8 cellular contexts compared by ENCODE assay signal in the genomic region with DNA sequence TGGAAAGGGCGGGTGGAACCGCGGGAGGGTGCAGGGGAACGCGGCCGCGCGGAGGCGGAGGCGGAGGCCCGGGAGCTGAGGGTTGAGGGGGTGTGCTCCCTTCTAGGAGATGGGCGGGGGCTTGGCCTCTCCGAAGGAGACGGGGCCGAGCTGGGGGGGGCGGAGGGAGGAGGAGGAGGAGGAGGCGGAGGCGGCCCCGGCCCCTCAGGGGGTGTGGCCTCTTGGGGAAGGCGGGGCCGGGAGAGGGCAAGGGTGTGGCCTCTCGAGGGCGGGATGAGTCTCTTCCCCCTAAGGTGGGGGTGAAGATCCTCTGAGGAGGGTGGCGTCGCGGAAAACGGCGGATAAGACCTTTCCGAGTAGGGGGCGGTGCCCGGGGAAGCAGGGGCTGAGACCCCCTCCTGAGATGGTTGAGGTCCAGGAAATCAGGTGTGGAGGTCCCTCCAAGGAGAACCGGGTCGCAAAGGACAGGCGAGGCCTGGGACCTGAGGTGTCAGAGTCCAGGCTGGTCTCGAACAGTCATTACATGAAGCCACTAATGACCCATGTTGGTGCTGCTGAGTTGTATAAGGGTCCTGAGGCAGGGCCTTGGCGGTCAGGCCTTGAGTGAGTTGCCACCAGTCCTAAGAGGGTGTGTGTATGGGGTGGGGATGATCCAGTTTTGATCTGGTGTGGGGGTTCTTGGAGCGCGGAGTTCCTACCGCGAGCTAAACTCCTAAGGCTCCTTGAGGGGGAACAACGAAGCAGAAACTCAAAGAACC. TPM values are rescaled to one million over a fixed set of nuclear protein-coding genes. Genes with fewer than 3 reads are reported as not detected.
DNase-seq lines count a peak whose midpoint lies in the region; ATAC-seq, FAIRE-seq and TF ChIP-seq lines count a peak whose summit lies in the region.

No MANE protein-coding gene starts in this region.

- intact Hi-C loops in testis (cut with DNase I; ENCODE audit: low total_unique reads): no loop called here

- ATAC-seq in GM21526 (IDR thresholded peaks at IDR 0.05; ENCODE audit: low FRiP score, unreplicated experiment): peak; percentile 21

- peak overlapping the region; percentile 96 to 98 for H3K27ac ChIP-seq in testis

- CTCF ChIA-PET in activated naive CD4-positive, alpha-beta T cell treated with anti-CD3 and anti-CD28 coated beads, Interleukin-2, amount 10 ng/mL, durations not matched to agents 7 days and 5 days (lab: Charles Lee): interaction anchor here (0.6 to 5.2 kb wide), 9 partner anchors 11 to 89 kb away, joined by 3 to 62 read pairs (median 4); partner anchors contain the start of genes DALRD3, IMPDH2, NDUFAF3 and P4HTM

- 3 to 5% methylated on average over 9 to 39 of the region's 41 CpGs for WGBS in testis, 2 donors

- peak overlapping the region; percentile 74 to 95 for H3K4me3 ChIP-seq in testis

- H3K4me1 ChIP-seq in testis: peaks cover 17% of the 10 kb centered on the region

- H3K4me3 Mint-ChIP-seq in activated naive CD4-positive, alpha-beta T cell treated with anti-CD3 and anti-CD28 coated beads, Interleukin-2, amount 10 ng/mL, durations not matched to agents 7 days and 5 days: peak overlapping the region; percentile 98

- H3K4me1 Mint-ChIP-seq in activated naive CD4-positive, alpha-beta T cell treated with anti-CD3 and anti-CD28 coated beads, Interleukin-2, amount 10 ng/mL, durations not matched to agents 7 days and 5 days: peaks cover 30% of the 10 kb centered on the region

- TF ChIP-seq POLR2A in testis (IDR thresholded peaks at IDR 0.05): no peak

- H3K27ac Mint-ChIP-seq in activated naive CD4-positive, alpha-beta T cell treated with anti-CD3 and anti-CD28 coated beads, Interleukin-2, amount 10 ng/mL, durations not matched to agents 7 days and 5 days: peak overlapping the region; percentile 99

- H3K9me3 ChIP-seq in testis: no peaks in the 10 kb centered on the region

- H3K27me3 Mint-ChIP-seq in activated naive CD4-positive, alpha-beta T cell treated with anti-CD3 and anti-CD28 coated beads, Interleukin-2, amount 10 ng/mL, durations not matched to agents 7 days and 5 days: no peaks in the 10 kb centered on the region

- no peak for FAIRE-seq in D721Med (lab: Jason Lieb, UNC)

- H3K9me3 Mint-ChIP-seq in activated naive CD4-positive, alpha-beta T cell treated with anti-CD3 and anti-CD28 coated beads, Interleukin-2, amount 10 ng/mL, durations not matched to agents 7 days and 5 days: no peaks in the 10 kb centered on the region

- peaks cover 29% of the 10 kb centered on the region for H3K36me3 Mint-ChIP-seq in activated naive CD4-positive, alpha-beta T cell treated with anti-CD3 and anti-CD28 coated beads, Interleukin-2, amount 10 ng/mL, durations not matched to agents 7 days and 5 days

- TF ChIP-seq CTCF in D721Med (IDR thresholded peaks at IDR 0.05; ENCODE audit: insufficient read depth, missing control alignments) (no peak), testis (IDR thresholded peaks at IDR 0.05) (no peak)

- H3K36me3 ChIP-seq in testis (ENCODE audit: low read depth, missing control alignments): no peaks in the 10 kb centered on the region

- H3K27me3 ChIP-seq in testis: no peaks in the 10 kb centered on the region

- DNase-seq in D721Med (ENCODE audit: insufficient read length, low spot score) (peak; percentile 94), HuH-7.5 (ENCODE audit: low spot score) (peak; percentile 77), SK-N-DZ (ENCODE audit: low spot score) (peak; percentile 77), germinal center (ENCODE audit: low spot score) (peak; percentile 88), occipital lobe (lab: John Stamatoyannopoulos, UW) (peak; percentile 67), testis (peak; percentile 93)
- peak; percentile 92 for DNase-seq in activated naive CD4-positive, alpha-beta T cell treated with anti-CD3 and anti-CD28 coated beads, Interleukin-2, amount 10 ng/mL, durations not matched to agents 7 days and 5 days

RNA-seq across cellular contexts. Expression of gene WDR6, which starts 0.8 kb away (rescaled TPM):
- polyA plus RNA-seq in SK-N-DZ (2014; cell fraction: cytosol; rRNA removed): 140 and 186 TPM in 2 replicates
- 518 and 594 TPM in 2 replicates for polyA plus RNA-seq in SK-N-DZ (2014; cell fraction: nucleus; rRNA removed)
- total RNA-seq in occipital lobe (85.6 TPM), testis (100 to 1,000 TPM; 171 to 172 TPM)
- 92.0 TPM for polyA plus RNA-seq in testis (ENCODE audit: insufficient read depth, low read depth, low replicate concordance)

RNA-seq across cellular contexts. Expression of gene DALRD3, which starts 10.4 kb away (rescaled TPM):
- polyA plus RNA-seq in SK-N-DZ (2014; cell fraction: cytosol; rRNA removed): 19.7 and 30.9 TPM in 2 replicates
- 115 and 121 TPM in 2 replicates for polyA plus RNA-seq in SK-N-DZ (2014; cell fraction: nucleus; rRNA removed)
- total RNA-seq in occipital lobe: 47.4 TPM
- 100 to 1,000 TPM in 1 of 2 donors, 10 to 100 TPM in 1; 92.0 to 106 TPM for total RNA-seq in testis
- polyA plus RNA-seq in testis (ENCODE audit: insufficient read depth, low read depth, low replicate concordance): 121 TPM

RNA-seq across cellular contexts. Expression of gene NDUFAF3, which starts 14.0 kb away (rescaled TPM):
- polyA plus RNA-seq in SK-N-DZ (2014; cell fraction: cytosol; rRNA removed): 70.8 and 72.9 TPM in 2 replicates
- polyA plus RNA-seq in SK-N-DZ (2014; cell fraction: nucleus; rRNA removed): 45.8 and 58.3 TPM in 2 replicates
- total RNA-seq in occipital lobe (33.4 TPM), testis (100 to 1,000 TPM; 324 to 416 TPM)
- polyA plus RNA-seq in testis (ENCODE audit: insufficient read depth, low read depth, low replicate concordance): 544 TPM

RNA-seq across cellular contexts. Expression of gene P4HTM, which starts 17.9 kb away (rescaled TPM):
- polyA plus RNA-seq in SK-N-DZ (2014; cell fraction: cytosol; rRNA removed): 19.5 and 19.7 TPM in 2 replicates
- 71.1 and 84.6 TPM in 2 replicates for polyA plus RNA-seq in SK-N-DZ (2014; cell fraction: nucleus; rRNA removed)
- total RNA-seq in occipital lobe (53.0 TPM), testis (100 to 1,000 TPM; 107 to 122 TPM)
- 52.3 TPM for polyA plus RNA-seq in testis (ENCODE audit: insufficient read depth, low read depth, low replicate concordance)

RNA-seq across cellular contexts. Expression of gene IMPDH2, which starts 21.2 kb away (rescaled TPM):
- polyA plus RNA-seq in SK-N-DZ (2014; cell fraction: cytosol; rRNA removed): 235 and 250 TPM in 2 replicates
- polyA plus RNA-seq in SK-N-DZ (2014; cell fraction: nucleus; rRNA removed): 243 and 248 TPM in 2 replicates
- total RNA-seq in occipital lobe (190 TPM), testis (10 to 100 TPM; 93.0 to 98.5 TPM)
- 95.0 TPM for polyA plus RNA-seq in testis (ENCODE audit: insufficient read depth, low read depth, low replicate concordance)

Comparison
In these comparisons a context has a peak if more than half of its experiments do, and no peak if none do; other contexts are left out.
1. Peak in every context shown above with its lines: DNase-seq, ATAC-seq, H3K4me3 ChIP-seq and H3K27ac ChIP-seq.